1 cellular context compared by ENCODE assay signal in genomic region chr19:56508282-56508778, GRCh38.
TF ChIP-seq lines count a peak whose summit lies in the region.

No MANE protein-coding gene starts in this region.

TF ChIP-seq in A549, 52 proteins besides CTCF, POLR2A, EP300 and RAD21 (continued from another document):
- TF ChIP-seq HMGXB4 (CRISPR knock-in tag; IDR thresholded peaks at IDR 0.05; ENCODE audit: borderline replicate concordance) (no peak), HES2 (IDR thresholded peaks at IDR 0.05) (no peak), ESRRA (IDR thresholded peaks at IDR 0.05; ENCODE audit: borderline replicate concordance, low read length) (no peak), NR3C1 (IDR thresholded peaks at IDR 0.05) (no peak), PBX3 (IDR thresholded peaks at IDR 0.05) (no peak), ATOH8 (CRISPR knock-in tag; IDR thresholded peaks at IDR 0.05; ENCODE audit: low read depth) (no peak), KDM1A (IDR thresholded peaks at IDR 0.05; ENCODE audit: low read depth) (no peak), HEYL (CRISPR knock-in tag; IDR thresholded peaks at IDR 0.05) (no peak)
TF ChIP-seq in A549: peak in this region for 0.
